1 cellular context compared by ENCODE assay signal in the genomic region with DNA sequence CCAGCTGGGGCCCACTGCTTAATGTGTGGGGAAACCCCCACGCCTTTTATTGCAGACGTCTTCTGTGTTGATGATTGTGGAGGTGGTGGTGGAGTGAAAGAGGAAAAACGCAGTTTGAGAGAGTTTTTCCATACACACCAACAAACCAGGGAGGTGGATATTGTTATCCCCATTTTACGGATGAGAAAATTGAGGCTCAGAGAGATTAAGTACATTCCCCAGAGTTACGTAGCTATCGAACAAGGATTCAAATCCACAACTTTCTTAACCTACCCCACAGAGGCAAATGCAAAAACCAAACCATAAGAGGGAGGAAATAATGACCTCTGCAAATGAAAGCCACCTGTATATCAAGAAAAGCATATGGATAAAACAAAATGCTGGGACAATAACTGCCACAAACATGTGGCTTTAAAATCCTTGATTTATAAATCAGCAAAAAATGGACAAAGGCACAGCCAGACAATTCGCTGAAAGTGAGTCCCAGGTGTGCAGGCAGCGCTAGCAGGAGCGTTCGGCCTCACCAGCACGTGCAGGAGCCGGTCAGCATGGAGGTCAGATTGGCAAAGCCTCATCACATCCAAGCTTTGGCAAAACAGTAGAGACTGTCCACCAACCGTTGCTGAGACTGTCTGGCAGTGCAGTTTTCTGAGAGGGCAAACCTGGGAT.
TF ChIP-seq lines count a peak whose summit lies in the region.

No MANE protein-coding gene starts in this region.

TF ChIP-seq in endothelial cell of umbilical vein, 7 proteins besides CTCF, POLR2A, EP300 and RAD21:
- TF ChIP-seq, protein P1, sequence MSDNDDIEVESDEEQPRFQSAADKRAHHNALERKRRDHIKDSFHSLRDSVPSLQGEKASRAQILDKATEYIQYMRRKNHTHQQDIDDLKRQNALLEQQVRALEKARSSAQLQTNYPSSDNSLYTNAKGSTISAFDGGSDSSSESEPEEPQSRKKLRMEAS (IDR thresholded peaks at IDR 0.05; ENCODE audit: insufficient read depth, insufficient read length) = peak; percentile 77
- no peak for TF ChIP-seq JUN (IDR thresholded peaks at IDR 0.05; ENCODE audit: borderline replicate concordance, insufficient read depth, insufficient read length, low read depth)
